In genomic region chr17:7313890-7314718, GRCh38 we compare ENCODE assay signal across 8 cellular contexts. TPM values are rescaled to one million over a fixed set of nuclear protein-coding genes. Genes with fewer than 3 reads are reported as not detected.
DNase-seq lines count a peak whose midpoint lies in the region; ATAC-seq and TF ChIP-seq lines count a peak whose summit lies in the region.

No MANE protein-coding gene starts in this region.

- H3K23ac ChIP-seq in mesenchymal stem cell (ENCODE audit: low read length in 2 of 2), result no peak overlapping the region

- 39% methylated on average over 6 of the region's 9 CpGs for WGBS in mesenchymal stem cell

- no peak overlapping the region for H2BK12ac ChIP-seq in mesenchymal stem cell (ENCODE audit: low read length in 2 of 2)

- no peak overlapping the region for H3K14ac ChIP-seq in mesenchymal stem cell (ENCODE audit: low read length in 2 of 2)

- peaks cover 12% of the 10 kb centered on the region for H3K79me1 ChIP-seq in mesenchymal stem cell (replicated peaks; ENCODE audit: low read length, poor library complexity, severe bottlenecking)

- no peak overlapping the region for H3K4ac ChIP-seq in mesenchymal stem cell (ENCODE audit: low read depth in 1 of 2, low read length in 2 of 2)

- no peak overlapping the region for H4K8ac ChIP-seq in mesenchymal stem cell (ENCODE audit: low read length)

- H3K27me3 ChIP-seq in HL-60 (ENCODE audit: insufficient read depth, poor library complexity, severe bottlenecking) (no peaks in the 10 kb centered on the region), mesenchymal stem cell (ENCODE audit: control insufficient read depth in 1 of 2, insufficient read depth in 1 of 2, low read length in 2 of 2) (no peaks in the 10 kb centered on the region)

- DNase-seq in ACHN, result peak; percentile 50
- no peak for DNase-seq in HL-60 (ENCODE audit: low read depth in 1 of 2, low spot score in 1 of 2)
- no peak for DNase-seq in astrocyte of the cerebellum (ENCODE audit: low read depth)
- peak; percentile 34 for DNase-seq in mesenchymal stem cell
- no peak for DNase-seq in activated gamma-delta T cell treated with Interleukin-2 at 50 U/mL for 16 hours
- no peak for DNase-seq in NCI-H524 treated with DMSO at 0.1 percent for 48 hours (lab: John Stamatoyannopoulos, UW)

- peak overlapping the region; percentile 31 for H3K4me2 ChIP-seq in mesenchymal stem cell (ENCODE audit: low read length, poor library complexity, severe bottlenecking)

- H3K18ac ChIP-seq in mesenchymal stem cell (ENCODE audit: low read depth in 1 of 2, low read length in 2 of 2), result no peak overlapping the region

- no peak overlapping the region for H2BK5ac ChIP-seq in mesenchymal stem cell (ENCODE audit: low read depth, low read length, poor library complexity, severe bottlenecking)

- H3K36me3 ChIP-seq in mesenchymal stem cell (ENCODE audit: control insufficient read depth in 1 of 2, insufficient read depth in 2 of 2, low read depth in 1 of 2, low read length in 2 of 2), result peaks cover 73 to 78% of the 10 kb centered on the region in 2 experiments

- peak overlapping the region; percentile 80 for H3K4me3 ChIP-seq in HL-60 (replicated peaks; ENCODE audit: insufficient read depth, low read length)
- peak overlapping the region; percentile 87 for H3K4me3 ChIP-seq in astrocyte of the cerebellum (ENCODE audit: low read depth, low read length)
- peak overlapping the region; percentile 77 to 95 for H3K4me3 ChIP-seq in mesenchymal stem cell (ENCODE audit: insufficient read depth in 1 of 2, low read depth in 1 of 2, low read length in 2 of 2)

- no peak overlapping the region for H2AK5ac ChIP-seq in mesenchymal stem cell (ENCODE audit: low read length, severe bottlenecking)

- H2BK15ac ChIP-seq in mesenchymal stem cell (ENCODE audit: low read depth, poor library complexity, severe bottlenecking), result no peak overlapping the region

- H3K9ac ChIP-seq in mesenchymal stem cell (ENCODE audit: low read length), result peak overlapping the region; percentile 91

- H2BK120ac ChIP-seq in mesenchymal stem cell (ENCODE audit: low read depth, low read length), result no peak overlapping the region

- no peak for TF ChIP-seq CTCF in HL-60 (IDR thresholded peaks at IDR 0.05; ENCODE audit: insufficient read depth, low read length)
- no peak for TF ChIP-seq CTCF in astrocyte of the cerebellum (IDR thresholded peaks at IDR 0.05; ENCODE audit: low read depth, low read length, missing control alignments)

- ATAC-seq in HG03439 (IDR thresholded peaks at IDR 0.05; ENCODE audit: unreplicated experiment) (no peak), GM19455 (IDR thresholded peaks at IDR 0.05; ENCODE audit: unreplicated experiment) (no peak)

- no peaks in the 10 kb centered on the region for H3K9me3 ChIP-seq in mesenchymal stem cell (ENCODE audit: control insufficient read depth, low read length)

- peak overlapping the region; percentile 54; the same call in 1 of the 2 replicates for H3K27ac ChIP-seq in HL-60 (replicated peaks)
- no peak overlapping the region for H3K27ac ChIP-seq in mesenchymal stem cell (ENCODE audit: low read length, poor library complexity, severe bottlenecking)

- in situ Hi-C loops in ACHN (cut with HindIII; ENCODE audit: low pct_ligation_motif_present, low pct_unique_long_range_greater_than_20kb, low sequenced_read_pairs), result no loop called here
- in situ Hi-C loops in astrocyte of the cerebellum (cut with HindIII; ENCODE audit: low sequenced_read_pairs), result no loop called here

- no peak overlapping the region for H4K91ac ChIP-seq in mesenchymal stem cell (ENCODE audit: low read length)

- no peak overlapping the region for H2AFZ ChIP-seq in mesenchymal stem cell (ENCODE audit: low read depth, low read length)

- peaks cover 20% of the 10 kb centered on the region for H3K4me1 ChIP-seq in mesenchymal stem cell (ENCODE audit: control insufficient read depth, insufficient read depth, low read depth, low read length)

RNA-seq across cellular contexts. Expression of gene GPS2, which starts 1.1 kb away (rescaled TPM):
- polyA plus RNA-seq in mesenchymal stem cell (2013, experiment 1 of 2), result 48.9 TPM
- 47.3 TPM for polyA plus RNA-seq in mesenchymal stem cell (2013, experiment 2 of 2)

RNA-seq across cellular contexts. Expression of gene EIF5A, which starts 6.7 kb away (rescaled TPM):
- polyA plus RNA-seq in mesenchymal stem cell (2013, experiment 1 of 2), result 537 TPM
- 553 TPM for polyA plus RNA-seq in mesenchymal stem cell (2013, experiment 2 of 2)

RNA-seq across cellular contexts. Expression of gene NEURL4, which starts 15.0 kb away (rescaled TPM):
- polyA plus RNA-seq in mesenchymal stem cell (2013, experiment 1 of 2), result 9.9 TPM
- 8.3 TPM for polyA plus RNA-seq in mesenchymal stem cell (2013, experiment 2 of 2)

RNA-seq across cellular contexts. Expression of gene YBX2, which starts 19.7 kb away (rescaled TPM):
- 0.11 TPM for polyA plus RNA-seq in mesenchymal stem cell (2013, experiment 1 of 2)
- 0.05 TPM for polyA plus RNA-seq in mesenchymal stem cell (2013, experiment 2 of 2)

RNA-seq across cellular contexts. Expression of gene ACAP1, which starts 22.2 kb away (rescaled TPM):
- 5.8 TPM for polyA plus RNA-seq in mesenchymal stem cell (2013, experiment 1 of 2)
- 8.4 TPM for polyA plus RNA-seq in mesenchymal stem cell (2013, experiment 2 of 2)

Comparison
In these comparisons a context has a peak if more than half of its experiments do, and no peak if none do; other contexts are left out.
1. DNase-seq: peak in ACHN (single experiment) and mesenchymal stem cell (single experiment); none in HL-60 (0 of 2), astrocyte of the cerebellum (single experiment), activated gamma-delta T cell treated with Interleukin-2 at 50 U/mL for 16 hours (single experiment) and NCI-H524 treated with DMSO at 0.1 percent for 48 hours (single experiment).
2. Peak in every context shown above with its lines, with median percentiles within 50 percentile points of each other: H3K4me3 ChIP-seq.